In genomic region chr4:56387023-56388001, GRCh38 we compare ENCODE assay signal across 1 cellular context.
A peak's percentile ranks its signal among the peaks of the same experiment; 100 is the strongest.
TF ChIP-seq lines count a peak whose summit lies in the region.

AASDH (minus strand) TSS chr4:56387491; CDS start chr4:56384299, 3,192 bp downstream.

TF ChIP-seq in HepG2, 621 proteins besides CTCF, POLR2A, EP300 and RAD21 (continued from another document and continues in another):
- TF ChIP-seq PAXIP1 (CRISPR knock-in tag; conservative IDR thresholded peaks at IDR 0.05) (peak; percentile 42; the same call in 1 of the 2 replicates), ZKSCAN5 (CRISPR knock-in tag; IDR thresholded peaks at IDR 0.05) (no peak), ZNF251 (CRISPR knock-in tag; IDR thresholded peaks at IDR 0.05) (peak; percentile 89; the same call in 1 of the 2 replicates), GATA4 (IDR thresholded peaks at IDR 0.05; ENCODE audit: borderline replicate concordance, low read depth) (0 out of 2 replicates have a peak, but pooled peaks have one; percentile 17), ZNF513 (CRISPR knock-in tag; conservative IDR thresholded peaks at IDR 0.05) (no peak), ZMYM2 (CRISPR knock-in tag; IDR thresholded peaks at IDR 0.05) (no peak), PLSCR1 (CRISPR knock-in tag; IDR thresholded peaks at IDR 0.05; ENCODE audit: borderline replicate concordance) (no peak), ZNF496 (CRISPR knock-in tag; IDR thresholded peaks at IDR 0.05; ENCODE audit: insufficient replicate concordance) (no peak), ZNF800 (CRISPR knock-in tag; IDR thresholded peaks at IDR 0.05) (no peak), MEIS2 (CRISPR knock-in tag; IDR thresholded peaks at IDR 0.05) (no peak), PAWR (CRISPR knock-in tag; IDR thresholded peaks at IDR 0.05; ENCODE audit: borderline replicate concordance) (no peak), NBN (conservative IDR thresholded peaks at IDR 0.05) (no peak), SSRP1 (CRISPR knock-in tag; IDR thresholded peaks at IDR 0.05) (no peak), SRSF9 (IDR thresholded peaks at IDR 0.05; ENCODE audit: borderline replicate concordance, insufficient read depth, low read depth, low read length, poor library complexity, severe bottlenecking) (no peak), ZNF160 (CRISPR knock-in tag; IDR thresholded peaks at IDR 0.05) (no peak), CBFB (CRISPR knock-in tag; IDR thresholded peaks at IDR 0.05) (no peak), ZNF431 (CRISPR knock-in tag; IDR thresholded peaks at IDR 0.05; ENCODE audit: borderline replicate concordance, low read depth) (peak; percentile 26; the same call in 1 of the 2 replicates), FOXK1 (CRISPR knock-in tag; IDR thresholded peaks at IDR 0.05; ENCODE audit: borderline replicate concordance, low read depth) (peak; percentile 86; the same call in 1 of the 2 replicates), ZNF772 (CRISPR knock-in tag; IDR thresholded peaks at IDR 0.05) (peak; percentile 74; the same call in 1 of the 2 replicates), ZNF367 (CRISPR knock-in tag; IDR thresholded peaks at IDR 0.05; ENCODE audit: borderline replicate concordance) (no peak), BHLHE40 (IDR thresholded peaks at IDR 0.05; ENCODE audit: low read length) (no peak), MIXL1 (CRISPR knock-in tag; IDR thresholded peaks at IDR 0.05) (no peak), ZBTB7A (CRISPR knock-in tag; IDR thresholded peaks at IDR 0.05) (no peak), SETDB1 (CRISPR knock-in tag; IDR thresholded peaks at IDR 0.05; ENCODE audit: borderline replicate concordance) (no peak), ZNF746 (CRISPR knock-in tag; IDR thresholded peaks at IDR 0.05) (no peak), DDIT3 (CRISPR knock-in tag; IDR thresholded peaks at IDR 0.05) (no peak), ATF3 (CRISPR knock-in tag; IDR thresholded peaks at IDR 0.05) (no peak), ZBTB7B (CRISPR knock-in tag; IDR thresholded peaks at IDR 0.05) (peak; percentile 85), ZNF614 (CRISPR knock-in tag; IDR thresholded peaks at IDR 0.05; ENCODE audit: borderline replicate concordance) (peak; percentile 96; the same call in 1 of the 2 replicates), ZNF687 (CRISPR knock-in tag; IDR thresholded peaks at IDR 0.05) (peak; percentile 94), HES4 (CRISPR knock-in tag; IDR thresholded peaks at IDR 0.05; ENCODE audit: borderline replicate concordance) (peak; percentile 77; the same call in 1 of the 2 replicates), ZSCAN12 (CRISPR knock-in tag; IDR thresholded peaks at IDR 0.05) (no peak), ZNF619 (CRISPR knock-in tag; IDR thresholded peaks at IDR 0.05) (no peak), HINFP (CRISPR knock-in tag; IDR thresholded peaks at IDR 0.05; ENCODE audit: low read depth) (0 out of 2 replicates have a peak, but pooled peaks have one; percentile 61), NR1H2 (CRISPR knock-in tag; IDR thresholded peaks at IDR 0.05; ENCODE audit: borderline replicate concordance, low read depth) (no peak), KDM4B (CRISPR knock-in tag; IDR thresholded peaks at IDR 0.05) (peak; percentile 39; the same call in 1 of the 2 replicates), KDM3A (CRISPR knock-in tag; IDR thresholded peaks at IDR 0.05; ENCODE audit: low read depth) (peak; percentile 40; the same call in 1 of the 2 replicates), DPF2 (CRISPR knock-in tag; IDR thresholded peaks at IDR 0.05; ENCODE audit: borderline replicate concordance, low read depth) (0 out of 2 replicates have a peak, but pooled peaks have one; percentile 36), ZNF34 (CRISPR knock-in tag; IDR thresholded peaks at IDR 0.05; ENCODE audit: borderline replicate concordance) (peak; percentile 95; the same call in 1 of the 2 replicates), GABPB1 (CRISPR knock-in tag; IDR thresholded peaks at IDR 0.05) (peak; percentile 86), LBX2 (CRISPR knock-in tag; IDR thresholded peaks at IDR 0.05; ENCODE audit: borderline replicate concordance) (no peak), PHF20 (CRISPR knock-in tag; IDR thresholded peaks at IDR 0.05) (peak; percentile 98), RORA (CRISPR knock-in tag; IDR thresholded peaks at IDR 0.05) (no peak), ZBTB8A (CRISPR knock-in tag; IDR thresholded peaks at IDR 0.05; ENCODE audit: borderline replicate concordance, low read depth) (no peak), KLF6 (CRISPR knock-in tag; IDR thresholded peaks at IDR 0.05) (peak; percentile 65; the same call in 1 of the 2 replicates), NFYB (CRISPR knock-in tag; IDR thresholded peaks at IDR 0.05) (peak; percentile 33; the same call in 1 of the 2 replicates), SMAD3 (CRISPR knock-in tag; IDR thresholded peaks at IDR 0.05) (peak; percentile 82), ZNF530 (CRISPR knock-in tag; IDR thresholded peaks at IDR 0.05; ENCODE audit: low read depth) (no peak), PLRG1 (conservative IDR thresholded peaks at IDR 0.05) (no peak), ZNF256 (CRISPR knock-in tag; conservative IDR thresholded peaks at IDR 0.05) (no peak), ZNF30 (CRISPR knock-in tag; IDR thresholded peaks at IDR 0.05) (no peak), NFKB2 (CRISPR knock-in tag; IDR thresholded peaks at IDR 0.05; ENCODE audit: borderline replicate concordance) (peak; percentile 70; the same call in 1 of the 2 replicates)
